Comparison of ENCODE assay signal across 8 cellular contexts in genomic region chr14:102437997-102438922, GRCh38.
DNase-seq lines count a peak whose midpoint lies in the region; ATAC-seq and TF ChIP-seq lines count a peak whose summit lies in the region.

No MANE protein-coding gene starts in this region.

- ATAC-seq in GM21528 (IDR thresholded peaks at IDR 0.05; ENCODE audit: low FRiP score, unreplicated experiment) (peak; percentile 63), HG03342 (IDR thresholded peaks at IDR 0.05; ENCODE audit: unreplicated experiment) (no peak)
- ATAC-seq in activated CD4-positive, alpha-beta T cell treated with anti-CD3 and anti-CD28 coated beads for 36 hours, result peak; percentile 81

- peak overlapping the region; percentile 72 for H3K27ac ChIP-seq in layer of hippocampus (ENCODE audit: low read depth, low read length)

- POLR2A ChIA-PET in AG04449 (lab: Yijun Ruan, JAX), result interaction anchor here (0.6 kb wide), 1 partner anchor 83 kb away, joined by 3 read pairs; no protein-coding TSS in a partner anchor
- POLR2A ChIA-PET in activated CD4-positive, alpha-beta T cell treated with anti-CD3 and anti-CD28 coated beads for 36 hours (lab: Charles Lee), result no interaction called here

- no peaks in the 10 kb centered on the region for H3K4me1 Mint-ChIP-seq in activated CD4-positive, alpha-beta T cell treated with anti-CD3 and anti-CD28 coated beads for 36 hours

- H3K27me3 ChIP-seq in layer of hippocampus (ENCODE audit: control insufficient read depth, insufficient read depth, low read length), result no peaks in the 10 kb centered on the region

- no peaks in the 10 kb centered on the region for H3K27me3 Mint-ChIP-seq in activated CD4-positive, alpha-beta T cell treated with anti-CD3 and anti-CD28 coated beads for 36 hours

- CTCF ChIA-PET in AG04449 (lab: Yijun Ruan, JAX), result interaction anchor here (0.7 to 8.4 kb wide), 52 partner anchors 9 to 256 kb away, joined by 3 to 117 read pairs (median 4); partner anchors contain the start of genes ANKRD9 and ZNF839
- CTCF ChIA-PET in activated CD4-positive, alpha-beta T cell treated with anti-CD3 and anti-CD28 coated beads for 36 hours (lab: Charles Lee), result interaction anchor here (0.6 to 2.1 kb wide), 23 partner anchors 9 to 854 kb away, joined by 3 to 17 read pairs (median 3); partner anchors contain the start of gene ZNF839

- H3K4me3 ChIP-seq in AG04449 (ENCODE audit: low read depth, low read length), result peak overlapping the region; percentile 32; the same call in 1 of the 2 replicates

- H3K36me3 Mint-ChIP-seq in activated CD4-positive, alpha-beta T cell treated with anti-CD3 and anti-CD28 coated beads for 36 hours (ENCODE audit: low read depth), result peaks cover 10% of the 10 kb centered on the region

- intact Hi-C loops in activated CD4-positive, alpha-beta T cell treated with anti-CD3 and anti-CD28 coated beads for 36 hours (cut with DNase I, micrococcal nuclease), result loop anchor here (1.0 kb wide), 1 partner anchor 78 kb away; no protein-coding TSS in a partner anchor

- no peak overlapping the region for H3K27ac Mint-ChIP-seq in activated CD4-positive, alpha-beta T cell treated with anti-CD3 and anti-CD28 coated beads for 36 hours

- H3K4me3 Mint-ChIP-seq in activated CD4-positive, alpha-beta T cell treated with anti-CD3 and anti-CD28 coated beads for 36 hours, result no peak overlapping the region

- no peaks in the 10 kb centered on the region for H3K9me3 Mint-ChIP-seq in activated CD4-positive, alpha-beta T cell treated with anti-CD3 and anti-CD28 coated beads for 36 hours (ENCODE audit: low read depth)

- DNase-seq in AG04449 (ENCODE audit: low read depth, low spot score), result no peak
- peak; percentile 86 for DNase-seq in NCI-H345 (lab: John Stamatoyannopoulos, UW)
- DNase-seq in activated CD4-positive, alpha-beta T cell treated with anti-CD3 and anti-CD28 coated beads for 36 hours, result peak; percentile 83
- DNase-seq in cerebellum (ENCODE audit: low spot score), result peak; percentile 93
- peak; percentile 29 to 57 for DNase-seq in stimulated activated CD4-positive, alpha-beta T cell treated with anti-CD3 and anti-CD28 coated beads, Interleukin-15, amount 100 ng/mL, for 48 hours (ENCODE audit: low read depth in 2 of 2)

- peak; percentile 89 for TF ChIP-seq CTCF in AG04449 (IDR thresholded peaks at IDR 0.05; ENCODE audit: insufficient read depth, low read length, missing control alignments)
